ENCODE assay signal across 23 cellular contexts in the genomic region with DNA sequence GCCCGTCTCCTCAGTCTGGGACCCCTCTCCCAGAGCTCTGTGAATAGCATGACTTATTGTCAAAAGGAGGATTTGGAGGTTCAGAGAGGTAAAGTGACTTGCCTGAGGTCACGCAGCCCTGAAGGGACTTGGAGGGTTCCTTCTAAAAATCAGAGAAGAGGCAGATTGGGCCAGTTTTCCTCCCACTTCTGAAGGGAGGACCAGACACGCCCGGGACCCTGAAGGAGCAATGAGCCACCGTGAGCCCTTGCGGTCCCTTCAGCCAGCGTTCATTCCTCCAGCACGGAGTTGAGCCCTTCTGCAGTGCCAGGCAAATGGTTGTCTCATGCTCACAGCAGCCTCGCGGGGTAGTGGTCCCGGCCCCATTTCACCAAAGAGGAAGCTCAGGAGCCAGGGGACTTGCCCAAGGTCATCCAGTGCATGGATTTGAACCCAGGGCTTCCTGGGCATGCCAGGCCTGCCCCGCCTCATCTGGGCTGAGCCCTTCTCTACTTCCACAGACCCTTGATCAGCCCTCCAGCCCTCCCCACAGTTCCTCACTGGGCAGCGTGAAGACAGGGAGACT.
"Had no signal": no experiment of that assay in that cellular context is flagged by ENCODE, and none has a peak within 500 bp of the region (broad histone marks: within the 10 kb centered on the region; RNA-seq: fewer than 3 reads in every experiment).

No MANE protein-coding gene starts in this region.

- ATAC-seq: activated naive CD8-positive, alpha-beta T cell treated with anti-CD3 and anti-CD28 coated beads, Interleukin-2, amount 50 U/mL, for 24 hours; gastroesophageal sphincter; heart left ventricle; left lung; T-cell; WTC11 had no signal

- H3K4me1 Mint-ChIP-seq: activated naive CD4-positive, alpha-beta T cell treated with anti-CD3 and anti-CD28 coated beads, Interleukin-2, amount 10 ng/mL, durations not matched to agents 7 days and 5 days had no signal

- DNase-seq: activated CD4-positive, alpha-beta memory T cell treated with anti-CD3 and anti-CD28 coated beads for 36 hours; activated CD4-positive, alpha-beta T cell treated with anti-CD3 and anti-CD28 coated beads for 4 hours; activated naive CD4-positive, alpha-beta T cell treated with anti-CD3 and anti-CD28 coated beads, Interleukin-2, amount 10 ng/mL, durations not matched to agents 7 days and 5 days; activated naive CD8-positive, alpha-beta T cell treated with anti-CD3 and anti-CD28 coated beads, Interleukin-2, amount 50 U/mL, for 24 hours; activated T-cell treated with anti-CD3 and anti-CD28 coated beads for 4 hours; anterior cingulate cortex; brain microvascular endothelial cell; central memory CD4-positive, alpha-beta T cell; colonic mucosa; erythroblast; heart left ventricle; mammary epithelial cell; nephron progenitor cell; occipital lobe; retina; stimulated activated CD4-positive, alpha-beta T cell treated with anti-CD3 and anti-CD28 coated beads, Interleukin-2, amount 100 ng/mL, for 48 hours; testis had no signal

- H3K9me3 Mint-ChIP-seq: activated CD4-positive, alpha-beta memory T cell treated with anti-CD3 and anti-CD28 coated beads for 36 hours; activated naive CD4-positive, alpha-beta T cell treated with anti-CD3 and anti-CD28 coated beads, Interleukin-2, amount 10 ng/mL, durations not matched to agents 7 days and 5 days; activated naive CD8-positive, alpha-beta T cell treated with anti-CD3 and anti-CD28 coated beads, Interleukin-2, amount 50 U/mL, for 24 hours; activated T-helper 2 cell treated with anti-CD3 and anti-CD28 coated beads, Interferon-gamma antibody, Interleukin-2, Interleukin-4, amounts not matched to agents 10 μg/mL and 5 μg/mL and 100 μg/mL, durations not matched to agents 14 hours and 24 hours and 36 hours; nephron progenitor cell; T-cell; WTC11 had no signal

- H3K9me3 ChIP-seq: colonic mucosa, gastroesophageal sphincter, heart left ventricle, left lung, testis had no signal

- H3K27me3 ChIP-seq: brain microvascular endothelial cell, colonic mucosa, gastroesophageal sphincter, heart left ventricle, left lung, testis had no signal

- H3K36me3 Mint-ChIP-seq: activated CD4-positive, alpha-beta memory T cell treated with anti-CD3 and anti-CD28 coated beads for 36 hours; activated naive CD4-positive, alpha-beta T cell treated with anti-CD3 and anti-CD28 coated beads, Interleukin-2, amount 10 ng/mL, durations not matched to agents 7 days and 5 days; T-cell; WTC11 had no signal

- FAIRE-seq: endometrium had no signal

- H3K4me3 ChIP-seq: colonic mucosa, gastroesophageal sphincter, heart left ventricle, left lung, testis had no signal

- H3K4me3 Mint-ChIP-seq: activated CD4-positive, alpha-beta memory T cell treated with anti-CD3 and anti-CD28 coated beads for 36 hours; activated naive CD4-positive, alpha-beta T cell treated with anti-CD3 and anti-CD28 coated beads, Interleukin-2, amount 10 ng/mL, durations not matched to agents 7 days and 5 days; activated naive CD8-positive, alpha-beta T cell treated with anti-CD3 and anti-CD28 coated beads, Interleukin-2, amount 50 U/mL, for 24 hours; nephron progenitor cell; T-cell; WTC11 had no signal

- H3K27ac Mint-ChIP-seq: activated CD4-positive, alpha-beta memory T cell treated with anti-CD3 and anti-CD28 coated beads for 36 hours; activated naive CD4-positive, alpha-beta T cell treated with anti-CD3 and anti-CD28 coated beads, Interleukin-2, amount 10 ng/mL, durations not matched to agents 7 days and 5 days; activated naive CD8-positive, alpha-beta T cell treated with anti-CD3 and anti-CD28 coated beads, Interleukin-2, amount 50 U/mL, for 24 hours; activated T-helper 2 cell treated with anti-CD3 and anti-CD28 coated beads, Interferon-gamma antibody, Interleukin-2, Interleukin-4, amounts not matched to agents 10 μg/mL and 5 μg/mL and 100 μg/mL, durations not matched to agents 14 hours and 24 hours and 36 hours; T-cell had no signal

- H3K27ac ChIP-seq: brain microvascular endothelial cell, gastroesophageal sphincter, heart left ventricle, left lung, testis had no signal

- H3K36me3 ChIP-seq: colonic mucosa, heart left ventricle, left lung had no signal
